ENCODE assay signal across 8 cellular contexts in genomic region chr12:64452559-64453329, GRCh38. TPM values are rescaled to one million over a fixed set of nuclear protein-coding genes. Genes with fewer than 3 reads are reported as not detected.
DNase-seq lines count a peak whose midpoint lies in the region; ATAC-seq, FAIRE-seq and TF ChIP-seq lines count a peak whose summit lies in the region.

No MANE protein-coding gene starts in this region.

- no peaks in the 10 kb centered on the region for H3K27me3 ChIP-seq in neutrophil

- TF ChIP-seq CTCF in neutrophil (IDR thresholded peaks at IDR 0.05) = no peak

- H3K4me1 ChIP-seq in neutrophil (ENCODE audit: control insufficient read depth in 1 of 2, insufficient read depth in 1 of 2, low read depth in 1 of 2, low read length in 1 of 2) = peaks cover 22 to 23% of the 10 kb centered on the region in 2 experiments

- peak overlapping the region; percentile 88 for H3K27ac ChIP-seq in neutrophil

- peaks cover 38% of the 10 kb centered on the region for H3K36me3 Mint-ChIP-seq in activated T-helper 2 cell treated with anti-CD3 and anti-CD28 coated beads, Interferon-gamma antibody, Interleukin-2, Interleukin-4, amounts not matched to agents 10 μg/mL and 5 μg/mL and 100 μg/mL, durations not matched to agents 14 hours and 24 hours and 36 hours (ENCODE audit: low read depth)

- FAIRE-seq in GM19239 (lab: Jason Lieb, UNC) = no peak

- peak overlapping the region; percentile 80 to 97 for H3K4me3 ChIP-seq in neutrophil (ENCODE audit: low read depth in 1 of 2, low read length in 1 of 2)

- peak overlapping the region; percentile 94 for H3K4me3 Mint-ChIP-seq in activated T-helper 2 cell treated with anti-CD3 and anti-CD28 coated beads, Interferon-gamma antibody, Interleukin-2, Interleukin-4, amounts not matched to agents 10 μg/mL and 5 μg/mL and 100 μg/mL, durations not matched to agents 14 hours and 24 hours and 36 hours (ENCODE audit: low read depth)

- intact Hi-C loops in activated T-helper 2 cell treated with anti-CD3 and anti-CD28 coated beads, Interferon-gamma antibody, Interleukin-2, Interleukin-4, amounts not matched to agents 10 μg/mL and 5 μg/mL and 100 μg/mL, durations not matched to agents 14 hours and 24 hours and 36 hours (cut with micrococcal nuclease) = loop anchor here (1.0 to 5.0 kb wide), 2 partner anchors 48 to 160 kb away; partner anchors contain the start of genes RASSF3 and XPOT

- ATAC-seq in GM18511 (IDR thresholded peaks at IDR 0.05; ENCODE audit: unreplicated experiment) (peak; percentile 4), HG03039 (IDR thresholded peaks at IDR 0.05; ENCODE audit: unreplicated experiment) (no peak)

- H3K9me3 ChIP-seq in neutrophil = no peaks in the 10 kb centered on the region

- DNase-seq in AG20443 (ENCODE audit: low spot score) (peak; percentile 65), NCI-H146 treated with DMSO at 0.1 percent for 48 hours (lab: John Stamatoyannopoulos, UW; ENCODE audit: unreplicated experiment) (peak; percentile 44), germinal center (ENCODE audit: low spot score) (peak; percentile 12), GM19239 (ENCODE audit: insufficient read length, low spot score) (no peak)
- DNase-seq in activated T-helper 2 cell treated with anti-CD3 and anti-CD28 coated beads, Interferon-gamma antibody, Interleukin-2, Interleukin-4, amounts not matched to agents 10 μg/mL and 5 μg/mL and 100 μg/mL, durations not matched to agents 14 hours and 24 hours and 36 hours (ENCODE audit: low spot score) = no peak

- no peaks in the 10 kb centered on the region for H3K9me3 Mint-ChIP-seq in activated T-helper 2 cell treated with anti-CD3 and anti-CD28 coated beads, Interferon-gamma antibody, Interleukin-2, Interleukin-4, amounts not matched to agents 10 μg/mL and 5 μg/mL and 100 μg/mL, durations not matched to agents 14 hours and 24 hours and 36 hours

- peaks cover 13% of the 10 kb centered on the region for H3K36me3 ChIP-seq in neutrophil

- peak overlapping the region; percentile 95 for H3K27ac Mint-ChIP-seq in activated T-helper 2 cell treated with anti-CD3 and anti-CD28 coated beads, Interferon-gamma antibody, Interleukin-2, Interleukin-4, amounts not matched to agents 10 μg/mL and 5 μg/mL and 100 μg/mL, durations not matched to agents 14 hours and 24 hours and 36 hours

- no peaks in the 10 kb centered on the region for H3K27me3 Mint-ChIP-seq in activated T-helper 2 cell treated with anti-CD3 and anti-CD28 coated beads, Interferon-gamma antibody, Interleukin-2, Interleukin-4, amounts not matched to agents 10 μg/mL and 5 μg/mL and 100 μg/mL, durations not matched to agents 14 hours and 24 hours and 36 hours (ENCODE audit: low read depth)

- H3K4me1 Mint-ChIP-seq in activated T-helper 2 cell treated with anti-CD3 and anti-CD28 coated beads, Interferon-gamma antibody, Interleukin-2, Interleukin-4, amounts not matched to agents 10 μg/mL and 5 μg/mL and 100 μg/mL, durations not matched to agents 14 hours and 24 hours and 36 hours (ENCODE audit: low read depth) = peaks cover 43% of the 10 kb centered on the region

RNA-seq across cellular contexts. Expression of gene TBK1, which starts 0.8 kb away (rescaled TPM):
- 34.1 and 35.3 TPM in 2 replicates for total RNA-seq in activated T-helper 2 cell treated with anti-CD3 and anti-CD28 coated beads, Interferon-gamma antibody, Interleukin-2, Interleukin-4, amounts not matched to agents 10 μg/mL and 5 μg/mL and 100 μg/mL, durations not matched to agents 14 hours and 24 hours and 36 hours

RNA-seq across cellular contexts. Expression of gene XPOT, which starts 48.6 kb away (rescaled TPM):
- total RNA-seq in activated T-helper 2 cell treated with anti-CD3 and anti-CD28 coated beads, Interferon-gamma antibody, Interleukin-2, Interleukin-4, amounts not matched to agents 10 μg/mL and 5 μg/mL and 100 μg/mL, durations not matched to agents 14 hours and 24 hours and 36 hours = 119 and 120 TPM in 2 replicates

Comparison
In these comparisons a context has a peak if more than half of its experiments do, and no peak if none do; other contexts are left out.
1. DNase-seq: peak in AG20443 (single experiment), NCI-H146 treated with DMSO at 0.1 percent for 48 hours (single experiment) and germinal center (single experiment); none in activated T-helper 2 cell treated with anti-CD3 and anti-CD28 coated beads, Interferon-gamma antibody, Interleukin-2, Interleukin-4, amounts not matched to agents 10 μg/mL and 5 μg/mL and 100 μg/mL, durations not matched to agents 14 hours and 24 hours and 36 hours (single experiment) and GM19239 (single experiment).